ENCODE assay signal across 2 cellular contexts in genomic region chr6:24752917-24753486, GRCh38.
A peak's percentile ranks its signal among the peaks of the same experiment; 100 is the strongest.
TF ChIP-seq lines count a peak whose summit lies in the region.

No MANE protein-coding gene starts in this region.

TF ChIP-seq in HepG2, 621 proteins besides CTCF, POLR2A, EP300 and RAD21:
- TF ChIP-seq ZSCAN22 (CRISPR knock-in tag; IDR thresholded peaks at IDR 0.05): no peak
- TF ChIP-seq, protein P1, sequence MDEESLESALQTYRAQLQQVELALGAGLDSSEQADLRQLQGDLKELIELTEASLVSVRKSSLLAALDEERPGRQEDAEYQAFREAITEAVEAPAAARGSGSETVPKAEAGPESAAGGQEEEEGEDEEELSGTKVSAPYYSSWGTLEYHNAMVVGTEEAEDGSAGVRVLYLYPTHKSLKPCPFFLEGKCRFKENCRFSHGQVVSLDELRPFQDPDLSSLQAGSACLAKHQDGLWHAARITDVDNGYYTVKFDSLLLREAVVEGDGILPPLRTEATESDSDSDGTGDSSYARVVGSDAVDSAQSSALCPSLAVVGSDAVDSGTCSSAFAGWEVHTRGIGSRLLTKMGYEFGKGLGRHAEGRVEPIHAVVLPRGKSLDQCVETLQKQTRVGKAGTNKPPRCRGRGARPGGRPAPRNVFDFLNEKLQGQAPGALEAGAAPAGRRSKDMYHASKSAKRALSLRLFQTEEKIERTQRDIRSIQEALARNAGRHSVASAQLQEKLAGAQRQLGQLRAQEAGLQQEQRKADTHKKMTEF (CRISPR knock-in tag; IDR thresholded peaks at IDR 0.05): no peak
- TF ChIP-seq ZC3H4 (CRISPR knock-in tag; IDR thresholded peaks at IDR 0.05; ENCODE audit: borderline replicate concordance): no peak
- no peak for TF ChIP-seq ZMYM4 (CRISPR knock-in tag; IDR thresholded peaks at IDR 0.05)
- TF ChIP-seq ZMYM3 (CRISPR knock-in tag; IDR thresholded peaks at IDR 0.05): peak; percentile 34; the same call in 1 of the 2 replicates
- TF ChIP-seq GABPA (IDR thresholded peaks at IDR 0.05; ENCODE audit: low read depth, low read length): no peak
- TF ChIP-seq GABPA (CRISPR knock-in tag; IDR thresholded peaks at IDR 0.05; ENCODE audit: low read depth): 0 out of 2 replicates have a peak, but pooled peaks have one; percentile 15
- peak; percentile 86 for TF ChIP-seq CEBPB (IDR thresholded peaks at IDR 0.05; ENCODE audit: borderline replicate concordance, low read depth, low read length)
- peak; percentile 96 for TF ChIP-seq ZNF770 (CRISPR knock-in tag; IDR thresholded peaks at IDR 0.05)
- TF ChIP-seq ZNF20 (CRISPR knock-in tag; IDR thresholded peaks at IDR 0.05): no peak
- TF ChIP-seq CEBPG (CRISPR knock-in tag; IDR thresholded peaks at IDR 0.05): peak; percentile 81
- TF ChIP-seq ZNF12 (CRISPR knock-in tag; IDR thresholded peaks at IDR 0.05): 0 out of 2 replicates have a peak, but pooled peaks have one; percentile 40
- TF ChIP-seq KAT7 (CRISPR knock-in tag; IDR thresholded peaks at IDR 0.05; ENCODE audit: borderline replicate concordance): no peak
- TF ChIP-seq ZNF335 (CRISPR knock-in tag; IDR thresholded peaks at IDR 0.05): no peak
- TF ChIP-seq NR2F6 (IDR thresholded peaks at IDR 0.05): no peak
- 0 out of 2 replicates have a peak, but pooled peaks have one; percentile 28 for TF ChIP-seq NR2F6 (CRISPR knock-in tag; IDR thresholded peaks at IDR 0.05)
- 0 out of 2 replicates have a peak, but pooled peaks have one; percentile 23 for TF ChIP-seq PBX2 (CRISPR knock-in tag; IDR thresholded peaks at IDR 0.05)
- peak; percentile 75; the same call in 1 of the 2 replicates for TF ChIP-seq ZNF121 (CRISPR knock-in tag; IDR thresholded peaks at IDR 0.05)
- TF ChIP-seq GATAD2A (CRISPR knock-in tag; IDR thresholded peaks at IDR 0.05): 0 out of 2 replicates have a peak, but pooled peaks have one; percentile 11
- TF ChIP-seq ZNF3 (CRISPR knock-in tag; IDR thresholded peaks at IDR 0.05): peak; percentile 54; the same call in 1 of the 2 replicates

TF ChIP-seq in K562, 482 proteins besides CTCF, POLR2A, EP300 and RAD21:
- TF ChIP-seq, protein P2, sequence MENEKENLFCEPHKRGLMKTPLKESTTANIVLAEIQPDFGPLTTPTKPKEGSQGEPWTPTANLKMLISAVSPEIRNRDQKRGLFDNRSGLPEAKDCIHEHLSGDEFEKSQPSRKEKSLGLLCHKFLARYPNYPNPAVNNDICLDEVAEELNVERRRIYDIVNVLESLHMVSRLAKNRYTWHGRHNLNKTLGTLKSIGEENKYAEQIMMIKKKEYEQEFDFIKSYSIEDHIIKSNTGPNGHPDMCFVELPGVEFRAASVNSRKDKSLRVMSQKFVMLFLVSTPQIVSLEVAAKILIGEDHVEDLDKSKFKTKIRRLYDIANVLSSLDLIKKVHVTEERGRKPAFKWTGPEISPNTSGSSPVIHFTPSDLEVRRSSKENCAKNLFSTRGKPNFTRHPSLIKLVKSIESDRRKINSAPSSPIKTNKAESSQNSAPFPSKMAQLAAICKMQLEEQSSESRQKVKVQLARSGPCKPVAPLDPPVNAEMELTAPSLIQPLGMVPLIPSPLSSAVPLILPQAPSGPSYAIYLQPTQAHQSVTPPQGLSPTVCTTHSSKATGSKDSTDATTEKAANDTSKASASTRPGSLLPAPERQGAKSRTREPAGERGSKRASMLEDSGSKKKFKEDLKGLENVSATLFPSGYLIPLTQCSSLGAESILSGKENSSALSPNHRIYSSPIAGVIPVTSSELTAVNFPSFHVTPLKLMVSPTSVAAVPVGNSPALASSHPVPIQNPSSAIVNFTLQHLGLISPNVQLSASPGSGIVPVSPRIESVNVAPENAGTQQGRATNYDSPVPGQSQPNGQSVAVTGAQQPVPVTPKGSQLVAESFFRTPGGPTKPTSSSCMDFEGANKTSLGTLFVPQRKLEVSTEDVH (IDR thresholded peaks at IDR 0.05; ENCODE audit: low read depth, partially characterized antibody): no peak
- TF ChIP-seq HEY1 (CRISPR knock-in tag; IDR thresholded peaks at IDR 0.05; ENCODE audit: borderline replicate concordance): no peak
- TF ChIP-seq E2F3 (CRISPR knock-in tag; IDR thresholded peaks at IDR 0.05): no peak
- peak; percentile 95 for TF ChIP-seq CEBPB (tag; IDR thresholded peaks at IDR 0.05)
- no peak for TF ChIP-seq XRCC5 (IDR thresholded peaks at IDR 0.05; ENCODE audit: low read depth, low read length)
- TF ChIP-seq CREB3 (tag; conservative IDR thresholded peaks at IDR 0.05; ENCODE audit: low read depth): no peak
- no peak for TF ChIP-seq CEBPG (CRISPR knock-in tag; IDR thresholded peaks at IDR 0.05)
- peak in 1 of 2 experiments; percentile 87; a peak in 2 of 4 replicates for TF ChIP-seq CEBPG (tag; conservative IDR thresholded peaks at IDR 0.05 in 1 of 2, IDR thresholded peaks at IDR 0.05 in 1 of 2)
- TF ChIP-seq LCOR (CRISPR knock-in tag; IDR thresholded peaks at IDR 0.05): no peak
- TF ChIP-seq FUS (optimal IDR thresholded peaks at IDR 0.05; ENCODE audit: low read depth, low read length): no peak
- no peak for TF ChIP-seq ZNF507 (tag; conservative IDR thresholded peaks at IDR 0.05)
